ENCODE assay signal across 8 cellular contexts in the genomic region with DNA sequence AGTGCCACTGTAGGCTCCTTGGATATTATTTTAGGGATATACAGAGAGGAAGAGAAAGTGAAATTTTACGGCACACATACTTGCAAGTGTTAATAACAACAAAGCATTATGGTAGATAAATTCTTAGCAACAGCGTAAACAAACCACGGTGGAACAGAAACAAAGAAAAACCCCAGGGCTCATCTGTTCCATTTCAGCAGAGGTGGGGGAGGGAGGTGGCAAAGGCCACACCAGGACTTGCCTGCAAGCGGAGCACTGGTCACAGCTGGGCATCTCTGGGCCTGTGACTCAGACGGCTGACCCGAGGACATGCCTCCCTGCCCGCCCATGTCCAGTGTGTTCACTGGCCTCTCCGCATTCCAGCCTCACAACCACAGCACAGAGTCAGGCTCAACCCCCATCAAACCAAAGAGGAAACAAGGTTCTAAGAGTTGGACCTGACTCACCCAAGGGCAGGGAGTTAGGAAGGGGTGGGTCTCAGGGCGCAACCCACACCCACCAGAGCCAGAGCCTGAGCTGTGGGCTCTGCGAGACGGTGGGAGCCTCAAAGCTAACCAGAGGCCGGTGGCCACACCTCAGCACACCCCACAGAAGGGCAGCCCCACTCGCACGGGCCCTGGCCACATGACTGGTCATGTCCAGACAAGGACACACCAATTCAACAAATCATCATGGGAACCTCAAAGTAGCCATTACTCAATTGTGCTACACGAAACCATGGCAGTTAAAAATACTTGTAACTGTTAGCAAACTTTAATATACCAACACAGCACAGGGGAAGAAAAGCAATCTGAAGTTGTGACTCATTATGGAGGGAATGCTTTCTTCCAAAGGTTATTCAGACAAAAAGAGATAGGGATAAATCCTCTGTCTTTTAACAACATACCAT. TPM values are rescaled to one million over a fixed set of nuclear protein-coding genes. Genes with fewer than 3 reads are reported as not detected.
DNase-seq lines count a peak whose midpoint lies in the region; ATAC-seq and TF ChIP-seq lines count a peak whose summit lies in the region.

No MANE protein-coding gene starts in this region.

- ATAC-seq in GM18909 (IDR thresholded peaks at IDR 0.05; ENCODE audit: poor library complexity, unreplicated experiment) = peak; percentile 88
- peak; percentile 85 for ATAC-seq in HG03108 (IDR thresholded peaks at IDR 0.05; ENCODE audit: unreplicated experiment)
- ATAC-seq in Panc1 = peak; percentile 91

- CTCF ChIA-PET in Panc1 (lab: Charles Lee) = no interaction called here

- H3K4me1 ChIP-seq in Panc1 (ENCODE audit: control insufficient read depth, insufficient read depth, low read length) = peaks cover 80% of the 10 kb centered on the region
- H3K4me1 ChIP-seq in thymus (ENCODE audit: control insufficient read depth, insufficient read depth, low read length) = peaks cover 48% of the 10 kb centered on the region

- DNase-seq in AG10803 (ENCODE audit: low read depth) (peak; percentile 98), Panc1 (ENCODE audit: low read depth, low spot score) (peak; percentile 99), fibroblast of villous mesenchyme (ENCODE audit: low read depth) (peak; percentile 99), non-pigmented ciliary epithelial cell (ENCODE audit: low read depth) (peak; percentile 91)
- DNase-seq in activated T-helper 9 cell treated with anti-CD3 and anti-CD28 coated beads, Interleukin-2, amount 50 U/mL, for 16 hours (ENCODE audit: low read depth) = peak; percentile 56

- in situ Hi-C loops in Panc1 (cut with HindIII; ENCODE audit: low pct_unique_long_range_greater_than_20kb, low sequenced_read_pairs) = no loop called here

- intact Hi-C loops in Panc1 (cut with micrococcal nuclease; ENCODE audit: unreplicated experiment) = no loop called here

- 7% methylated on average over 15 of the region's 15 CpGs for WGBS in thymus

- H3K27ac ChIP-seq in Panc1 (ENCODE audit: low read length) = peak overlapping the region; percentile 99
- peak overlapping the region; percentile 86 for H3K27ac ChIP-seq in thymus (ENCODE audit: low read depth)

- TF ChIP-seq CTCF in AG10803 (conservative IDR thresholded peaks at IDR 0.05; ENCODE audit: low read length) = peak; percentile 20; the same call in 1 of the 2 replicates
- TF ChIP-seq CTCF in Panc1 (IDR thresholded peaks at IDR 0.05) = peak; percentile 40
- TF ChIP-seq CTCF in fibroblast of villous mesenchyme (IDR thresholded peaks at IDR 0.05; ENCODE audit: insufficient read depth, low read depth, low read length) = no peak

- POLR2A ChIA-PET in Panc1 (lab: Charles Lee) = interaction anchor here (1.4 kb wide), 1 partner anchor 42 kb away, joined by 4 read pairs; no protein-coding TSS in a partner anchor

- H3K27me3 ChIP-seq in Panc1 (ENCODE audit: control insufficient read depth, insufficient read depth, low read length) (no peaks in the 10 kb centered on the region), thymus (ENCODE audit: control insufficient read depth, insufficient read depth) (no peaks in the 10 kb centered on the region)

- H3K36me3 ChIP-seq in Panc1 (ENCODE audit: control insufficient read depth, insufficient read depth, low read length) (no peaks in the 10 kb centered on the region), thymus (ENCODE audit: control insufficient read depth, insufficient read depth) (no peaks in the 10 kb centered on the region)

- peak overlapping the region; percentile 43 for H3K4me3 ChIP-seq in AG10803 (ENCODE audit: low read length)
- peak overlapping the region; percentile 34 to 56 for H3K4me3 ChIP-seq in Panc1 (ENCODE audit: low read depth in 2 of 2, low read length in 2 of 2)
- peak overlapping the region; percentile 50 for H3K4me3 ChIP-seq in fibroblast of villous mesenchyme (ENCODE audit: low read depth, low read length)
- H3K4me3 ChIP-seq in thymus (ENCODE audit: low read length) = peak overlapping the region; percentile 24

- TSS peak; percentile 98 for BruUV-seq in Panc1 (replicated peaks; lab: Mats Ljungman, UMichigan)

- no peaks in the 10 kb centered on the region for H3K9me3 ChIP-seq in Panc1 (ENCODE audit: control insufficient read depth, insufficient read depth, low read depth, low read length)
- no peaks in the 10 kb centered on the region for H3K9me3 ChIP-seq in thymus (ENCODE audit: control insufficient read depth)

RNA-seq across cellular contexts. Expression of a gene that starts 10.7 kb away (rescaled TPM):
- total RNA-seq in Panc1 (2021; ENCODE audit: unreplicated experiment) (92.7 TPM), fibroblast of villous mesenchyme (66.7 and 75.1 TPM in 2 replicates)
- polyA plus RNA-seq in Panc1 (2012; ENCODE audit: insufficient read length) = 73.6 TPM
- 35.7 TPM for polyA plus RNA-seq in thymus

RNA-seq across cellular contexts. Expression of a gene that starts 37.8 kb away (rescaled TPM):
- total RNA-seq in Panc1 (2021; ENCODE audit: unreplicated experiment) (21.3 TPM), fibroblast of villous mesenchyme (3.5 and 4.2 TPM in 2 replicates)
- polyA plus RNA-seq in Panc1 (2012; ENCODE audit: insufficient read length) = 40.1 TPM
- polyA plus RNA-seq in thymus = 11.6 TPM

Comparison
In these comparisons a context has a peak if more than half of its experiments do, and no peak if none do; other contexts are left out.
1. Peak in every context shown above with its lines: DNase-seq, ATAC-seq, H3K4me3 ChIP-seq and H3K27ac ChIP-seq.